Comparison of ENCODE assay signal across 25 cellular contexts in genomic region chr11:45393334-45393733, GRCh38.
DNase-seq lines count a peak whose midpoint lies in the region; ATAC-seq, FAIRE-seq and TF ChIP-seq lines count a peak whose summit lies in the region.
"Had no signal": no experiment of that assay in that cellular context is flagged by ENCODE, and none has a peak within 500 bp of the region (broad histone marks: within the 10 kb centered on the region; RNA-seq: fewer than 3 reads in every experiment).

No MANE protein-coding gene starts in this region.

- H4K20me1 ChIP-seq in K562 (replicated peaks; ENCODE audit: control insufficient read depth, insufficient read depth, low read length) (peaks cover 6% of the 10 kb centered on the region; the same call in 1 of the 2 replicates), neural cell (ENCODE audit: insufficient read depth) (no peaks in the 10 kb centered on the region)

- no peak for DNase-seq in SK-N-MC (ENCODE audit: low read depth, low spot score)
- no peak for DNase-seq in K562 (ENCODE audit: extremely low read depth in 1 of 4, low spot score in 3 of 4)
- DNase-seq in right lobe of liver, result no peak
- DNase-seq in HAP-1 (ENCODE audit: low spot score in 2 of 2), result no peak
- DNase-seq in NCI-H187 treated with DMSO at 0.1 percent for 48 hours (lab: John Stamatoyannopoulos, UW), result no peak
- DNase-seq in transverse colon, result no peak
- DNase-seq: 8988T; ACHN; AML-193; BE2C; Calu3; CD4-positive, alpha-beta memory T cell; COR-L47; DMS53; DMS79 treated with DMSO at 0.1 percent for 48 hours; GF-D8; H9; HFFc6 had no signal

- TF ChIP-seq POLR2A in K562 (conservative IDR thresholded peaks at IDR 0.05), result no peak
- TF ChIP-seq POLR2A in right lobe of liver (IDR thresholded peaks at IDR 0.05), result no peak
- no peak for TF ChIP-seq POLR2A in transverse colon (IDR thresholded peaks at IDR 0.05)

- TF ChIP-seq EP300 in K562 (IDR thresholded peaks at IDR 0.05; ENCODE audit: low read length) (no peak), neural cell (conservative IDR thresholded peaks at IDR 0.05; ENCODE audit: poor library complexity, severe bottlenecking) (no peak), transverse colon (IDR thresholded peaks at IDR 0.05; ENCODE audit: low read depth) (no peak)

- TF ChIP-seq RAD21 in K562 (CRISPR knock-in tag; conservative IDR thresholded peaks at IDR 0.05 in 1 of 2, IDR thresholded peaks at IDR 0.05 in 1 of 2), result no peak
- TF ChIP-seq RAD21 in neural cell (conservative IDR thresholded peaks at IDR 0.05), result no peak

- H3K27ac ChIP-seq in SK-N-MC (no peak overlapping the region), K562 (ENCODE audit: extremely low read depth, low read depth, low read length) (no peak overlapping the region), right lobe of liver (peak overlapping the region in 2 of 3 donors; percentile 85 to 92), neural cell (ENCODE audit: low read length) (peak overlapping the region; percentile 44), transverse colon (peak overlapping the region in 1 of 4 donors; percentile 2)
- H3K27ac ChIP-seq: A549; BLaER1 treated with 17β-estradiol and CSF1 and Interleukin-3, amounts not matched to agents 10 nM and 100 nM had no signal

- H3K27me3 ChIP-seq in K562 (ENCODE audit: control insufficient read depth in 2 of 2, insufficient read depth in 2 of 2, low read length in 2 of 2) (peaks cover 13 to 44% of the 10 kb centered on the region in 2 experiments), right lobe of liver (no peaks in the 10 kb centered on the region), neural cell (ENCODE audit: insufficient read depth, low read depth, low read length) (no peaks in the 10 kb centered on the region), HAP-1 (ENCODE audit: low read depth) (peaks cover 13% of the 10 kb centered on the region), transverse colon (no peaks in the 10 kb centered on the region)
- H3K27me3 ChIP-seq: BE2C had no signal

- H3K9me2 ChIP-seq in neural cell (ENCODE audit: insufficient read depth, low read length), result no peaks in the 10 kb centered on the region

- POLR2A ChIA-PET in K562 (lab: Yijun Ruan, JAX), result interaction anchor here (0.6 to 1.2 kb wide), 2 partner anchors 12 to 14 kb away, joined by 3 read pairs; no protein-coding TSS in a partner anchor

- H3K4me3 ChIP-seq in SK-N-MC (peak overlapping the region; percentile 47; the same call in 1 of the 2 replicates), K562 (no peak overlapping the region), right lobe of liver (no peak overlapping the region), neural cell (ENCODE audit: low read length) (no peak overlapping the region), HAP-1 (no peak overlapping the region), transverse colon (no peak overlapping the region)
- H3K4me3 ChIP-seq: A549; BLaER1 treated with 17β-estradiol and CSF1 and Interleukin-3, amounts not matched to agents 10 nM and 100 nM; GM23338 had no signal

- 2% methylated on average over 6 of the region's 6 CpGs for WGBS in K562 (ENCODE audit: insufficient coverage, low coverage, missing lambda C conversion rate)
- WGBS in right lobe of liver (ENCODE audit: insufficient coverage, low coverage, low lambda C conversion rate, missing lambda C conversion rate), result 71% methylated on average over 6 of the region's 6 CpGs
- 75 to 78% methylated on average over 4 to 6 of the region's 6 CpGs for WGBS in transverse colon (ENCODE audit: low coverage in 1 of 2), 2 donors

- H3K9me3 ChIP-seq in SK-N-MC (ENCODE audit: low read depth, low read length), result no peaks in the 10 kb centered on the region
- no peaks in the 10 kb centered on the region for H3K9me3 ChIP-seq in K562 (replicated peaks; ENCODE audit: control insufficient read depth, insufficient read depth, low read depth, low read length)
- H3K9me3 ChIP-seq in right lobe of liver, result no peaks in the 10 kb centered on the region
- no peaks in the 10 kb centered on the region for H3K9me3 ChIP-seq in neural cell (ENCODE audit: low read length)
- no peaks in the 10 kb centered on the region for H3K9me3 ChIP-seq in HAP-1
- H3K9me3 ChIP-seq in transverse colon, result no peaks in the 10 kb centered on the region
- H3K9me3 ChIP-seq: A549; BE2C; BLaER1 treated with 17β-estradiol and CSF1 and Interleukin-3, amounts not matched to agents 10 nM and 100 nM had no signal

- no peak for TF ChIP-seq CTCF in K562 (IDR thresholded peaks at IDR 0.05 in 2 of 3, conservative IDR thresholded peaks at IDR 0.05 in 1 of 3; ENCODE audit: insufficient read depth in 2 of 3, low read depth in 1 of 3, low read length in 3 of 3)
- TF ChIP-seq CTCF in right lobe of liver (IDR thresholded peaks at IDR 0.05), result no peak
- no peak for TF ChIP-seq CTCF in neural cell (IDR thresholded peaks at IDR 0.05; ENCODE audit: poor library complexity, severe bottlenecking)
- TF ChIP-seq CTCF in transverse colon (IDR thresholded peaks at IDR 0.05), result no peak

- H3K4me2 ChIP-seq in K562 (ENCODE audit: insufficient read depth, low read length), result no peak overlapping the region
- no peak overlapping the region for H3K4me2 ChIP-seq in neural cell (ENCODE audit: low read length)
- H3K4me2 ChIP-seq: A549; BLaER1 treated with 17β-estradiol and CSF1 and Interleukin-3, amounts not matched to agents 10 nM and 100 nM; GM23338 had no signal

- no peak overlapping the region for H2AFZ ChIP-seq in K562 (ENCODE audit: low read depth, low read length)
- no peak overlapping the region for H2AFZ ChIP-seq in neural cell (ENCODE audit: low read depth, low read length)
- H2AFZ ChIP-seq: GM23338 had no signal

- in situ Hi-C loops in K562 (cut with MboI), result no loop called here
- in situ Hi-C loops in HAP-1 (cut with MboI; ENCODE audit: low sequenced_read_pairs), result no loop called here
- in situ Hi-C loops in transverse colon (cut with MboI; ENCODE audit: low pct_ligation_motif_present in 1 of 4, low pct_unique_long_range_greater_than_20kb in 1 of 4, low sequenced_read_pairs in 3 of 4), result no loop called here

- H3F3A ChIP-seq in neural cell (ENCODE audit: insufficient read depth, low read length, poor library complexity, severe bottlenecking), result no peaks in the 10 kb centered on the region

- intact Hi-C loops in K562 (cut with micrococcal nuclease), result no loop called here
- intact Hi-C loops in right lobe of liver (cut with DNase I), result no loop called here
- intact Hi-C loops in transverse colon (cut with DNase I; ENCODE audit: low total_unique reads), result no loop called here

- no peak for ATAC-seq in K562
- ATAC-seq in right lobe of liver, result no peak
- ATAC-seq in HG03159 (IDR thresholded peaks at IDR 0.05; ENCODE audit: unreplicated experiment), result no peak
- ATAC-seq: A549, GM23338 had no signal

- no peak for FAIRE-seq in K562 (lab: Jason Lieb, UNC)
- FAIRE-seq: A549, GM12891, GM18507 had no signal

- no peaks in the 10 kb centered on the region for H3K9me1 ChIP-seq in K562 (ENCODE audit: control insufficient read depth, insufficient read depth, low read length)

- BruUV-seq in K562 (replicated peaks; lab: Mats Ljungman, UMichigan), result no TSS peak

- H3K9ac ChIP-seq in SK-N-MC (ENCODE audit: insufficient read length), result no peak overlapping the region
- H3K9ac ChIP-seq in K562 (ENCODE audit: insufficient read depth in 1 of 2, low read depth in 2 of 2, low read length in 2 of 2), result no peak overlapping the region
- no peak overlapping the region for H3K9ac ChIP-seq in neural cell (ENCODE audit: low read length)
- H3K9ac ChIP-seq: BLaER1 treated with 17β-estradiol and CSF1 and Interleukin-3, amounts not matched to agents 10 nM and 100 nM had no signal

- CTCF ChIA-PET in K562 (lab: Yijun Ruan, JAX; ENCODE audit: low intra/inter-chr PET ratio), result no interaction called here

- H3K79me2 ChIP-seq in K562 (ENCODE audit: control insufficient read depth, insufficient read depth, low read length) (no peaks in the 10 kb centered on the region), neural cell (replicated peaks; ENCODE audit: insufficient read depth, low read length) (no peaks in the 10 kb centered on the region)

- H3K36me3 ChIP-seq in SK-N-MC (ENCODE audit: insufficient read depth, low read length) (no peaks in the 10 kb centered on the region), K562 (ENCODE audit: control insufficient read depth, insufficient read depth, low read length) (no peaks in the 10 kb centered on the region), right lobe of liver (no peaks in the 10 kb centered on the region), neural cell (ENCODE audit: insufficient read depth, low read length) (no peaks in the 10 kb centered on the region), HAP-1 (replicated peaks) (no peaks in the 10 kb centered on the region), transverse colon (no peaks in the 10 kb centered on the region)
- H3K36me3 ChIP-seq: BE2C; BLaER1 treated with 17β-estradiol and CSF1 and Interleukin-3, amounts not matched to agents 10 nM and 100 nM had no signal

- H3K4me1 ChIP-seq in K562 (replicated peaks in 1 of 2; ENCODE audit: control insufficient read depth in 2 of 2, insufficient read depth in 2 of 2, low read length in 2 of 2) (no peaks in the 10 kb centered on the region), right lobe of liver (peaks cover 0 to 66% (median 30%) of the 10 kb centered on the region in 4 donors), HAP-1 (no peaks in the 10 kb centered on the region), transverse colon (no peaks in the 10 kb centered on the region)
- H3K4me1 ChIP-seq: A549; BE2C; BLaER1 treated with 17β-estradiol and CSF1 and Interleukin-3, amounts not matched to agents 10 nM and 100 nM had no signal

TF ChIP-seq in K562, 482 proteins besides CTCF, POLR2A, EP300 and RAD21:
- peak; percentile 40 for TF ChIP-seq ZFP36 (IDR thresholded peaks at IDR 0.05; ENCODE audit: low read depth, low read length, partially characterized antibody)
- no peak for TF ChIP-seq ZNF3 (CRISPR knock-in tag; IDR thresholded peaks at IDR 0.05)

TF ChIP-seq in neural cell, 6 proteins besides CTCF, POLR2A, EP300 and RAD21 (continues in another document):
- TF ChIP-seq EZH2 (IDR thresholded peaks at IDR 0.05; ENCODE audit: borderline replicate concordance, insufficient read depth, low read length, poor library complexity, severe bottlenecking), result no peak
- TF ChIP-seq POLR2AphosphoS5 (IDR thresholded peaks at IDR 0.05), result no peak
- TF ChIP-seq MXI1 (conservative IDR thresholded peaks at IDR 0.05; ENCODE audit: poor library complexity, severe bottlenecking), result no peak
- TF ChIP-seq SMC3 (conservative IDR thresholded peaks at IDR 0.05; ENCODE audit: poor library complexity), result no peak
- TF ChIP-seq TAF1 (IDR thresholded peaks at IDR 0.05; ENCODE audit: low read depth), result no peak

Comparison
In these comparisons a context has a peak if more than half of its experiments do, and no peak if none do; other contexts are left out.
1. H3K27ac ChIP-seq: peak in right lobe of liver (2 of 3) and neural cell (single experiment); none in SK-N-MC (single experiment) and K562 (single experiment).